Comparison of ENCODE assay signal across 26 cellular contexts in genomic region chr1:184186167-184186566, GRCh38.
"Had no signal": no experiment of that assay in that cellular context is flagged by ENCODE, and none has a peak within 500 bp of the region (broad histone marks: within the 10 kb centered on the region; RNA-seq: fewer than 3 reads in every experiment).

No MANE protein-coding gene starts in this region.

- H3K36me3 Mint-ChIP-seq: activated CD4-positive, alpha-beta memory T cell treated with anti-CD3 and anti-CD28 coated beads for 36 hours; activated naive CD4-positive, alpha-beta T cell treated with anti-CD3 and anti-CD28 coated beads, Interleukin-2, amount 50 U/mL, for 72 hours; naive B cell; stimulated activated effector memory CD8-positive, alpha-beta T cell treated with anti-CD3 and anti-CD28 coated beads, Interleukin-12 subunit alpha, Interleukin-12 subunit beta, amount 100 ng/mL, for 72 hours had no signal

- H3K9me3 Mint-ChIP-seq: activated naive CD4-positive, alpha-beta T cell treated with anti-CD3 and anti-CD28 coated beads, Interleukin-2, amount 50 U/mL, for 72 hours; activated T-helper 2 cell treated with anti-CD3 and anti-CD28 coated beads, Interferon-gamma antibody, Interleukin-2, Interleukin-4, amounts not matched to agents 10 μg/mL and 5 μg/mL and 100 μg/mL, durations not matched to agents 14 hours and 24 hours and 36 hours; nephron progenitor cell; stimulated activated effector memory CD8-positive, alpha-beta T cell treated with anti-CD3 and anti-CD28 coated beads, Interleukin-12 subunit alpha, Interleukin-12 subunit beta, amount 100 ng/mL, for 72 hours had no signal

- H3K27ac Mint-ChIP-seq: activated CD4-positive, alpha-beta memory T cell treated with anti-CD3 and anti-CD28 coated beads for 36 hours; activated naive CD4-positive, alpha-beta T cell treated with anti-CD3 and anti-CD28 coated beads, Interleukin-2, amount 50 U/mL, for 72 hours; activated T-helper 2 cell treated with anti-CD3 and anti-CD28 coated beads, Interferon-gamma antibody, Interleukin-2, Interleukin-4, amounts not matched to agents 10 μg/mL and 5 μg/mL and 100 μg/mL, durations not matched to agents 14 hours and 24 hours and 36 hours; naive B cell; nephron progenitor cell; progenitor cell of endocrine pancreas; stimulated activated effector memory CD8-positive, alpha-beta T cell treated with anti-CD3 and anti-CD28 coated beads, Interleukin-12 subunit alpha, Interleukin-12 subunit beta, amount 100 ng/mL, for 72 hours; stimulated activated naive CD8-positive, alpha-beta T cell treated with anti-CD3 and anti-CD28 coated beads, Interleukin-15, Interleukin-2, amounts not matched to agents 100 ng/mL and 50 ng/mL, for 24 hours had no signal

- H3K4me1 Mint-ChIP-seq: naive B cell; stimulated activated effector memory CD8-positive, alpha-beta T cell treated with anti-CD3 and anti-CD28 coated beads, Interleukin-12 subunit alpha, Interleukin-12 subunit beta, amount 100 ng/mL, for 72 hours had no signal

- H3K4me3 ChIP-seq: breast epithelium, gastroesophageal sphincter, hepatocyte, sigmoid colon, thoracic aorta had no signal

- H3K4me3 Mint-ChIP-seq: activated CD4-positive, alpha-beta memory T cell treated with anti-CD3 and anti-CD28 coated beads for 36 hours; activated T-cell treated with anti-CD3 and anti-CD28 coated beads, Interleukin-2, amount 50 U/mL, for 4 hours; naive B cell; nephron progenitor cell; stimulated activated effector memory CD8-positive, alpha-beta T cell treated with anti-CD3 and anti-CD28 coated beads, Interleukin-12 subunit alpha, Interleukin-12 subunit beta, amount 100 ng/mL, for 72 hours; stimulated activated naive CD8-positive, alpha-beta T cell treated with anti-CD3 and anti-CD28 coated beads, Interleukin-15, Interleukin-2, amounts not matched to agents 100 ng/mL and 50 ng/mL, for 24 hours had no signal

- H3K27ac ChIP-seq: breast epithelium, gastroesophageal sphincter, hepatocyte, neutrophil, sigmoid colon, thoracic aorta, WERI-Rb-1 had no signal

- DNase-seq: activated CD4-positive, alpha-beta memory T cell treated with anti-CD3 and anti-CD28 coated beads for 36 hours; activated CD4-positive, alpha-beta T cell treated with anti-CD3 and anti-CD28 coated beads for 48 hours; activated naive CD4-positive, alpha-beta T cell; activated T-cell treated with anti-CD3 and anti-CD28 coated beads, Interleukin-2, amount 50 U/mL, for 4 hours; central memory CD4-positive, alpha-beta T cell; islet precursor cell; left cardiac atrium; mammary epithelial cell; naive B cell; nephron progenitor cell; retina; sigmoid colon; small intestine; stimulated activated CD4-positive, alpha-beta T cell treated with anti-CD3 and anti-CD28 coated beads, Interleukin-4, amount 100 ng/mL, for 24 hours; trophoblast cell; WERI-Rb-1 had no signal
